ENCODE assay signal across 8 cellular contexts in the genomic region with DNA sequence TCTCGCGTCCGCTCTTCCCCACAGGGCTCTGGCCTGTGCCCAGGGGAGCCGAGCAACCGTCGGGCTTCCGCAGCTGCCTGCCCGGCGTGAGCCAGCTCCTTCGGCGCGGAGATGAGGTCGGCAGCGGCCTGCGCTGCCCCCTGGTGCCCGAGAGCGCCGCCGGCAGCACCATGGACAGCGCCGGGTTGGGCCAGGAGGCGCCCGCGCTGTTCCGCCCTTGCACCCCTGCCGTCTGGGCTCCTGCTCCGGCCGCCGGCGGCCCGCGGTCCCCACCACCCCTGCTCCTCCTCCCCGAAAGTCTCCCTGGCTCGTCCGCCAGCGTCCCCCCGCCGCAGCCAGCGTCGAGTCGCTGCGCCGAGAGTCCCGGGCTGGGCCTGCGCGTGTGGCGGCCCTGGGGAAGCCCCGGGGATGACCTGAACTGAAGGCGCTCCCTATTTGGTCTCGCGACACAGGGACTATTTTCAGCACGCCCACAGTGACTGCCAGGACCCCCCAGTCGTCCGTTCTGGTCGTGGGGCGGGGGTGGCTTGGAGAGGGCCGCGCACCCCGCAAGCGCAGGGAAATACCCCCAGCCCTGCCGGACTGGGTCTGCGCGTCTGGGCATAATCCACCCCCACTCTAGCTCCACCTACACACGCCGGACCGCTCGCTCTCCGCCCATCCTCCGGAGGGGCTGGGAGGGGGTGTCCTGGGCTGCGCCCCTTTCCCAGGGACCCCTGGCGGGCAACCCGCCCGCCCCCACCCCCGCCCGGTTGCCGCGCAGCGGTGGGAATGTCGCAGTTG. TPM values are rescaled to one million over a fixed set of nuclear protein-coding genes. Genes with fewer than 3 reads are reported as not detected.
DNase-seq lines count a peak whose midpoint lies in the region; ATAC-seq, FAIRE-seq and TF ChIP-seq lines count a peak whose summit lies in the region.

No MANE protein-coding gene starts in this region.

- H3K18ac ChIP-seq in IMR-90 (ENCODE audit: low read depth, low read length), result no peak overlapping the region

- H2BK20ac ChIP-seq in IMR-90 (ENCODE audit: low read depth, low read length), result no peak overlapping the region

- H3K27ac ChIP-seq in IMR-90 (ENCODE audit: insufficient read depth, low read length), result no peak overlapping the region
- no peak overlapping the region for H3K27ac ChIP-seq in RWPE1
- no peak overlapping the region for H3K27ac ChIP-seq in pancreas
- H3K27ac ChIP-seq in transverse colon, result no peak overlapping the region

- no peak overlapping the region for H2AK5ac ChIP-seq in IMR-90 (ENCODE audit: low read depth, low read length)

- H2BK5ac ChIP-seq in IMR-90 (ENCODE audit: low read depth, low read length, poor library complexity, severe bottlenecking), result no peak overlapping the region

- H3K4me2 ChIP-seq in IMR-90 (ENCODE audit: low read depth, low read length), result 0 out of 2 replicates have a peak overlapping the region, but pooled peaks have one; percentile 43

- H3K56ac ChIP-seq in IMR-90 (ENCODE audit: extremely low read depth, insufficient read depth, low read length), result no peak overlapping the region

- H3K4ac ChIP-seq in IMR-90 (ENCODE audit: low read depth, low read length), result no peak overlapping the region

- H3K9me1 ChIP-seq in IMR-90 (ENCODE audit: insufficient read depth, low read length), result no peaks in the 10 kb centered on the region

- no peak overlapping the region for H2BK120ac ChIP-seq in IMR-90 (ENCODE audit: low read depth, low read length)

- no TSS peak for BruUV-seq in IMR-90 (replicated peaks; lab: Mats Ljungman, UMichigan)

- peaks cover 71% of the 10 kb centered on the region for H3K27me3 ChIP-seq in IMR-90 (ENCODE audit: control insufficient read depth, insufficient read depth, low read length)
- H3K27me3 ChIP-seq in pancreas, result peaks cover 0 to 47% (median 10%) of the 10 kb centered on the region in 4 donors
- H3K27me3 ChIP-seq in transverse colon, result peaks cover 96% of the 10 kb centered on the region

- H3K9me3 ChIP-seq in IMR-90 (ENCODE audit: control insufficient read depth, insufficient read depth, low read length), result no peaks in the 10 kb centered on the region
- no peaks in the 10 kb centered on the region for H3K9me3 ChIP-seq in pancreas
- no peaks in the 10 kb centered on the region for H3K9me3 ChIP-seq in transverse colon

- H3K4me1 ChIP-seq in IMR-90 (ENCODE audit: control insufficient read depth, insufficient read depth, low read length), result no peaks in the 10 kb centered on the region
- peaks cover 0 to 10% (median 0%) of the 10 kb centered on the region in 3 donors for H3K4me1 ChIP-seq in pancreas
- peaks cover 19 to 44% (median 41%) of the 10 kb centered on the region in 4 donors for H3K4me1 ChIP-seq in transverse colon

- WGBS in IMR-90 (ENCODE audit: extremely low coverage in 2 of 2, insufficient read length in 1 of 2), 2 experiments, result 2% methylated on average over 19 of the region's 79 CpGs; no CpG with 5 or more reads in 1 of the 2 experiments
- 2% methylated on average over 64 to 79 of the region's 79 CpGs for WGBS in pancreas, 2 donors
- WGBS in transverse colon (ENCODE audit: low coverage in 1 of 2), 2 donors, result 1% methylated on average over 36 of the region's 79 CpGs; no CpG with 5 or more reads in 1 of the 2 donors

- no peak overlapping the region for H3K14ac ChIP-seq in IMR-90 (replicated peaks; ENCODE audit: low read depth, low read length)

- POLR2A ChIA-PET in IMR-90 (lab: Charles Lee; ENCODE audit: unreplicated experiment) (interaction anchor here (0.6 kb wide), 1 partner anchor 69 kb away, joined by 4 read pairs; no protein-coding TSS in a partner anchor), RWPE1 (lab: Yijun Ruan, JAX; ENCODE audit: low non-redundant PET) (no interaction called here)

- no peak overlapping the region for H4K91ac ChIP-seq in IMR-90 (ENCODE audit: insufficient read depth, low read depth, low read length)

- intact Hi-C loops in IMR-90 (cut with micrococcal nuclease) (loop anchor here (1.0 to 5.0 kb wide), 3 partner anchors 136 to 247 kb away; partner anchors contain the start of gene PLEKHG5), pancreas (cut with DNase I) (loop anchor here in 2 of 3 donors (5.0 to 10.0 kb wide), 3 partner anchors 100 to 190 kb away; no protein-coding TSS in a partner anchor), transverse colon (cut with DNase I; ENCODE audit: low total_unique reads) (loop anchor here (5.0 kb wide), 2 partner anchors 97 to 162 kb away; no protein-coding TSS in a partner anchor)

- dilution Hi-C loops in IMR-90 (cut with HindIII; ENCODE audit: low sequenced_read_pairs, unreplicated experiment), result no loop called here

- H3K79me1 ChIP-seq in IMR-90 (ENCODE audit: low read depth in 1 of 2, low read length in 2 of 2), result no peaks in the 10 kb centered on the region

- H4K8ac ChIP-seq in IMR-90 (ENCODE audit: low read depth in 2 of 2, low read length in 2 of 2), result no peak overlapping the region

- no peak overlapping the region for H2BK15ac ChIP-seq in IMR-90 (ENCODE audit: low read depth, low read length)

- TF ChIP-seq POLR2A in IMR-90 (IDR thresholded peaks at IDR 0.05; ENCODE audit: low read depth, low read length), result no peak
- TF ChIP-seq POLR2A in transverse colon (IDR thresholded peaks at IDR 0.05), result no peak

- CTCF ChIA-PET in IMR-90 (lab: Yijun Ruan, JAX) (interaction anchor here (0.6 to 2.3 kb wide), 12 partner anchors 11 to 193 kb away, joined by 3 to 8 read pairs (median 4); no protein-coding TSS in a partner anchor), RWPE1 (lab: Yijun Ruan, JAX) (interaction anchor here (0.5 to 3.0 kb wide), 33 partner anchors 11 to 754 kb away, joined by 3 to 45 read pairs (median 4); partner anchors contain the start of genes ACOT7 and RPL22)

- no peak overlapping the region for H3K9ac ChIP-seq in IMR-90 (ENCODE audit: low read depth, low read length)

- peak overlapping the region; percentile 57 for H2AFZ ChIP-seq in IMR-90 (replicated peaks; ENCODE audit: low read length, poor library complexity)

- no peak overlapping the region for H3K23ac ChIP-seq in IMR-90 (ENCODE audit: low read depth, low read length)

- H3K4me3 ChIP-seq in IMR-90 (ENCODE audit: insufficient read depth, low read depth, low read length) (no peak overlapping the region), pancreas (peak overlapping the region in 1 of 4 donors; percentile 2), transverse colon (peak overlapping the region in 1 of 4 donors; percentile 28)

- no peak overlapping the region for H4K5ac ChIP-seq in IMR-90 (ENCODE audit: low read depth, low read length)

- H2AK9ac ChIP-seq in IMR-90 (replicated peaks; ENCODE audit: low read depth, low read length, poor library complexity), result peak overlapping the region; percentile 72

- peak; percentile 83 for TF ChIP-seq RAD21 in IMR-90 (IDR thresholded peaks at IDR 0.05; ENCODE audit: low read length)

- peak; percentile 95 for TF ChIP-seq CTCF in IMR-90 (conservative IDR thresholded peaks at IDR 0.05; ENCODE audit: low read depth, low read length)
- TF ChIP-seq CTCF in RWPE1 (conservative IDR thresholded peaks at IDR 0.05; ENCODE audit: low read depth), result peak; percentile 80
- TF ChIP-seq CTCF in pancreas (IDR thresholded peaks at IDR 0.05), result peak; percentile 50 to 68 (median 61)
- peak; percentile 61 to 92 (median 84) for TF ChIP-seq CTCF in transverse colon (IDR thresholded peaks at IDR 0.05)

- peaks cover 16% of the 10 kb centered on the region for H4K20me1 ChIP-seq in IMR-90 (ENCODE audit: insufficient read depth, low read length)

- in situ Hi-C loops in ACHN (cut with HindIII; ENCODE audit: low pct_ligation_motif_present, low pct_unique_long_range_greater_than_20kb, low sequenced_read_pairs) (no loop called here), IMR-90 (cut with MboI; ENCODE audit: low sequenced_read_pairs) (loop anchor here (5.0 kb wide), 1 partner anchor 97 kb away; no protein-coding TSS in a partner anchor), transverse colon (cut with MboI; ENCODE audit: low pct_ligation_motif_present in 1 of 4, low pct_unique_long_range_greater_than_20kb in 1 of 4, low sequenced_read_pairs in 3 of 4) (loop anchor here in 3 of 4 donors (5.0 to 25.0 kb wide), 3 partner anchors 97 to 167 kb away; partner anchors contain the start of genes ESPN (in 1 of the 3) and HES2 (in 1 of the 3))

- no peak for TF ChIP-seq EP300 in transverse colon (IDR thresholded peaks at IDR 0.05; ENCODE audit: low read depth)

- peak; percentile 82 for DNase-seq in ACHN
- peak; percentile 71 for DNase-seq in IMR-90
- peak; percentile 72 for DNase-seq in RWPE1 (ENCODE audit: low spot score)
- DNase-seq in activated effector memory CD4-positive, alpha-beta T cell treated with anti-CD3 and anti-CD28 coated beads, Interleukin-2, amount 50 U/mL, for 16 hours, result peak; percentile 92
- peak; percentile 93 to 94 for DNase-seq in frontal cortex (ENCODE audit: low spot score in 2 of 2)
- DNase-seq in pancreas, result peak; percentile 66 to 96 (median 88)
- peak; percentile 78 for DNase-seq in transverse colon

- ATAC-seq in GM18511 (IDR thresholded peaks at IDR 0.05; ENCODE audit: unreplicated experiment), result peak; percentile 59
- ATAC-seq in IMR-90 (ENCODE audit: low read depth), result peak; percentile 84
- peak; percentile 89 to 93 (median 92) for ATAC-seq in pancreas

- H3K36me3 ChIP-seq in IMR-90 (ENCODE audit: control insufficient read depth, insufficient read depth, low read length), result no peaks in the 10 kb centered on the region
- no peaks in the 10 kb centered on the region for H3K36me3 ChIP-seq in pancreas
- H3K36me3 ChIP-seq in transverse colon, result no peaks in the 10 kb centered on the region

- FAIRE-seq in frontal cortex (lab: Jason Lieb, UNC) (no peak), pancreas (lab: Jason Lieb, UNC) (no peak)

RNA-seq across cellular contexts. Expression of gene HES3, which starts 1.3 kb away (rescaled TPM):
- total RNA-seq in IMR-90 (2012; rRNA removed) (not detected in 2 replicates), frontal cortex (not detected), pancreas (not detected), transverse colon (not detected)
- polyA plus RNA-seq in IMR-90 (2012; rRNA removed) (not detected in 2 replicates), pancreas (not detected)
- polyA plus RNA-seq in IMR-90 (2012; cell fraction: cytosol; rRNA removed), result not detected in 2 replicates
- not detected in 2 replicates for polyA plus RNA-seq in IMR-90 (2012; cell fraction: nucleus; rRNA removed; ENCODE audit: low replicate concordance)

RNA-seq across cellular contexts. Expression of gene ICMT, which starts 9.5 kb away (rescaled TPM):
- total RNA-seq in IMR-90 (2012; rRNA removed) (53.9 and 61.7 TPM in 2 replicates), frontal cortex (21.6 TPM), pancreas (10 to 100 TPM; 13.4 to 26.4 (median 21.5) TPM), transverse colon (10 to 100 TPM; 21.3 to 84.1 (median 61.8) TPM)
- polyA plus RNA-seq in IMR-90 (2012; rRNA removed) (36.4 and 37.2 TPM in 2 replicates), pancreas (10 to 100 TPM in 1 of 2 donors, 1 to 10 TPM in 1; 8.3 to 16.0 TPM)
- 23.0 and 23.1 TPM in 2 replicates for polyA plus RNA-seq in IMR-90 (2012; cell fraction: cytosol; rRNA removed)
- 8.0 and 15.4 TPM in 2 replicates for polyA plus RNA-seq in IMR-90 (2012; cell fraction: nucleus; rRNA removed; ENCODE audit: low replicate concordance)

RNA-seq across cellular contexts. Expression of gene GPR153, which starts 15.6 kb away (rescaled TPM):
- total RNA-seq in IMR-90 (2012; rRNA removed), result 1.7 and 1.8 TPM in 2 replicates
- polyA plus RNA-seq in IMR-90 (2012; rRNA removed), result 5.2 and 6.5 TPM in 2 replicates
- 4.8 and 9.2 TPM in 2 replicates for polyA plus RNA-seq in IMR-90 (2012; cell fraction: cytosol; rRNA removed)
- polyA plus RNA-seq in IMR-90 (2012; cell fraction: nucleus; rRNA removed; ENCODE audit: low replicate concordance), result 11.6 and 25.5 TPM in 2 replicates
- 22.0 TPM for total RNA-seq in frontal cortex
- total RNA-seq in pancreas, result 1 to 10 TPM in 2 of 6 donors, under 1 TPM in 4; 0.19 to 5.1 (median 0.78) TPM
- 1 to 10 TPM in 1 of 2 donors, under 1 TPM in 1; 0.99 to 1.0 TPM for polyA plus RNA-seq in pancreas
- total RNA-seq in transverse colon, result 10 to 100 TPM; 15.6 to 38.2 (median 27.8) TPM

RNA-seq across cellular contexts. Expression of gene RNF207, which starts 39.4 kb away (rescaled TPM):
- 2.7 and 3.9 TPM in 2 replicates for total RNA-seq in IMR-90 (2012; rRNA removed)
- 17.2 and 42.9 TPM in 2 replicates for polyA plus RNA-seq in IMR-90 (2012; rRNA removed)
- polyA plus RNA-seq in IMR-90 (2012; cell fraction: cytosol; rRNA removed), result 4.7 and 5.1 TPM in 2 replicates
- polyA plus RNA-seq in IMR-90 (2012; cell fraction: nucleus; rRNA removed; ENCODE audit: low replicate concordance), result 181 and 244 TPM in 2 replicates
- total RNA-seq in frontal cortex, result 4.5 TPM
- total RNA-seq in pancreas, result 10 to 100 TPM in 5 of 6 donors, 1 to 10 TPM in 1; 7.1 to 21.6 (median 12.5) TPM
- 10 to 100 TPM; 26.2 to 52.8 TPM for polyA plus RNA-seq in pancreas
- 1,000 to 10,000 TPM in 1 of 4 donors, 100 to 1,000 TPM in 2, 10 to 100 TPM in 1; 82.6 to 1,341 (median 190) TPM for total RNA-seq in transverse colon

RNA-seq across cellular contexts. Expression of gene RPL22, which starts 45.9 kb away (rescaled TPM):
- total RNA-seq in IMR-90 (2012; rRNA removed), result 26.2 and 71.9 TPM in 2 replicates
- 131 and 154 TPM in 2 replicates for polyA plus RNA-seq in IMR-90 (2012; rRNA removed)
- polyA plus RNA-seq in IMR-90 (2012; cell fraction: cytosol; rRNA removed), result 17.4 and 27.5 TPM in 2 replicates
- 9.8 and 38.0 TPM in 2 replicates for polyA plus RNA-seq in IMR-90 (2012; cell fraction: nucleus; rRNA removed; ENCODE audit: low replicate concordance)
- 393 TPM for total RNA-seq in frontal cortex
- total RNA-seq in pancreas, result 100 to 1,000 TPM; 186 to 264 (median 221) TPM
- 100 to 1,000 TPM; 252 to 378 TPM for polyA plus RNA-seq in pancreas
- total RNA-seq in transverse colon, result 100 to 1,000 TPM in 3 of 4 donors, 10 to 100 TPM in 1; 56.5 to 170 (median 106) TPM
